12 cellular contexts compared by ENCODE assay signal in the genomic region with DNA sequence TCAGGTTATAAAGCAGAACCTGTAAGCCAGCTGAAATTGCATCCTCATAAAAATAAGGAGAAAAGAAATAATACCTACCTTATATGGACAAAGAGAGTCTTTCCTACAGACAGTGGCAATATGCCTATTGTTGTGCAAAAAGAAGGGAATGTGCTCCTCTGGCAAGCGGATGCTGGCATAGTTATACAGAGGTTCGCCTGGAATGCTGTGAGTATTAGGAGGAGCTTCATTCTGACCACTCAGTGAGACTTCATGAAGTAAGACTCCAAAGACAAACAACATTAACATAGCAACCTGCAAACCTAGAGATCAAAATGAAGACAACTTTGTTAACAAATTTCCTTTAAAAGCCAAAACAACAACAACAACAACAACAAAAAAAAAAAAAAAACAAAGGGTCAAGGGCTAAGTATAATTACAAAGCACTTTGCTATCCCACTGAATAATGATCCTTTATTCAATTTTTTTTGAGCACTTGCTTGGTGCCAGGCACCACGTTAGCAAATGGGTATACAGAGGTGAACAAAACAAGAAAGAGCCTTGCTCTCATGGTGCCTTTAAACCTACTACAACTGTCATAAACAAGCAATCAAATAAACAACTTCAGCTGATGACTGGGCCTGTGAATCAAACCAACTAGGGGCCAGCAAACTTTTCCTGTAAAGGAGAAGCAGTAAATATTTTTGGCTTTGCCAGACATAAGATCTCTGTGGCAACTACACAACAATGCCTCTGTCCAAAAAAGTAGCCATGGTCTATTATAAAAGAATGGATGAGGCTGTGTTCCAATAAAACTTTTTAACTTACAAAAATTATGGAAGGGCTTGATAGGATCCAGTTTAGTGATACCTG. TPM values are rescaled to one million over a fixed set of nuclear protein-coding genes. Genes with fewer than 3 reads are reported as not detected.
A peak's percentile ranks its signal among the peaks of the same experiment; 100 is the strongest.
DNase-seq lines count a peak whose midpoint lies in the region; TF ChIP-seq lines count a peak whose summit lies in the region.
"Had no signal": no experiment of that assay in that cellular context is flagged by ENCODE, and none has a peak within 500 bp of the region (broad histone marks: within the 10 kb centered on the region; RNA-seq: fewer than 3 reads in every experiment).

No MANE protein-coding gene starts in this region.

- H3K4me1 Mint-ChIP-seq in nephron progenitor cell = peaks cover 84% of the 10 kb centered on the region
- peaks cover 20% of the 10 kb centered on the region for H3K4me1 Mint-ChIP-seq in activated CD4-positive, alpha-beta T cell treated with anti-CD3 and anti-CD28 coated beads, Interleukin-2, amount 10 ng/mL, durations not matched to agents 7 days and 5 days

- CTCF ChIA-PET in RWPE1 (lab: Yijun Ruan, JAX) = no interaction called here
- CTCF ChIA-PET in activated CD4-positive, alpha-beta T cell treated with anti-CD3 and anti-CD28 coated beads, Interleukin-2, amount 10 ng/mL, durations not matched to agents 7 days and 5 days (lab: Charles Lee) = interaction anchor here (2.5 kb wide), 1 partner anchor 14 kb away, joined by 6 read pairs; no protein-coding TSS in a partner anchor

- H3K79me2 ChIP-seq in fibroblast of lung (ENCODE audit: control insufficient read depth, insufficient read depth, low read length) = no peaks in the 10 kb centered on the region

- no peak overlapping the region for H2AFZ ChIP-seq in fibroblast of lung (ENCODE audit: low read length)

- H3K36me3 ChIP-seq in fibroblast of lung (ENCODE audit: control insufficient read depth, insufficient read depth, low read length) = peaks cover 4% of the 10 kb centered on the region

- no peak overlapping the region for H3K4me3 ChIP-seq in fibroblast of lung (replicated peaks in 1 of 4; ENCODE audit: control extremely low read depth in 1 of 4, insufficient read depth in 1 of 4, low read depth in 3 of 4, low read length in 4 of 4)

- POLR2A ChIA-PET in RWPE1 (lab: Yijun Ruan, JAX; ENCODE audit: low non-redundant PET) = no interaction called here
- POLR2A ChIA-PET in activated CD4-positive, alpha-beta T cell treated with anti-CD3 and anti-CD28 coated beads, Interleukin-2, amount 10 ng/mL, durations not matched to agents 7 days and 5 days (lab: Charles Lee) = no interaction called here

- TF ChIP-seq CTCF in AG09319 (IDR thresholded peaks at IDR 0.05; ENCODE audit: low read depth, low read length) (no peak), fibroblast of lung (conservative IDR thresholded peaks at IDR 0.05 in 1 of 2, IDR thresholded peaks at IDR 0.05 in 1 of 2; ENCODE audit: low read depth in 1 of 2, low read length in 2 of 2) (no peak), nephron progenitor cell (IDR thresholded peaks at IDR 0.05) (no peak), RWPE1 (conservative IDR thresholded peaks at IDR 0.05; ENCODE audit: low read depth) (no peak)

- no peak overlapping the region for H3K9ac ChIP-seq in fibroblast of lung (ENCODE audit: insufficient read depth, low read length)

- peaks cover 13% of the 10 kb centered on the region for H3K4me1 ChIP-seq in fibroblast of lung (ENCODE audit: control insufficient read depth, extremely low read depth, insufficient read depth, low read length)

- peak overlapping the region; percentile 1 for H3K4me3 Mint-ChIP-seq in nephron progenitor cell
- no peak overlapping the region for H3K4me3 Mint-ChIP-seq in activated CD4-positive, alpha-beta T cell treated with anti-CD3 and anti-CD28 coated beads, Interleukin-2, amount 10 ng/mL, durations not matched to agents 7 days and 5 days
- H3K4me3 Mint-ChIP-seq: T-helper 1 cell treated with Interleukin-12 subunit alpha and Interleukin-12 subunit beta and Interleukin-4 antibody, amounts not matched to agents 30 μg/mL and 1 μg/mL, for 36 hours had no signal

- no peaks in the 10 kb centered on the region for H4K20me1 ChIP-seq in fibroblast of lung (ENCODE audit: control insufficient read depth, extremely low read depth, insufficient read depth, low read length)

- H3K9me3 ChIP-seq in fibroblast of lung (ENCODE audit: control insufficient read depth, insufficient read depth, low read depth, low read length) = no peaks in the 10 kb centered on the region

- H3K36me3 Mint-ChIP-seq in nephron progenitor cell (ENCODE audit: low read depth) = peaks cover 22% of the 10 kb centered on the region
- peaks cover 21% of the 10 kb centered on the region for H3K36me3 Mint-ChIP-seq in activated CD4-positive, alpha-beta T cell treated with anti-CD3 and anti-CD28 coated beads, Interleukin-2, amount 10 ng/mL, durations not matched to agents 7 days and 5 days (ENCODE audit: low read depth)

- H3K27me3 Mint-ChIP-seq in nephron progenitor cell (ENCODE audit: low read depth, poor library complexity) = no peaks in the 10 kb centered on the region
- H3K27me3 Mint-ChIP-seq in activated CD4-positive, alpha-beta T cell treated with anti-CD3 and anti-CD28 coated beads, Interleukin-2, amount 10 ng/mL, durations not matched to agents 7 days and 5 days = no peaks in the 10 kb centered on the region

- H3K27ac ChIP-seq in fibroblast of lung (ENCODE audit: insufficient read depth, low read length) (peak overlapping the region; percentile 63), RWPE1 (no peak overlapping the region)
- H3K27ac ChIP-seq: HL-60 had no signal

- no peaks in the 10 kb centered on the region for H3K9me3 Mint-ChIP-seq in nephron progenitor cell
- H3K9me3 Mint-ChIP-seq in activated CD4-positive, alpha-beta T cell treated with anti-CD3 and anti-CD28 coated beads, Interleukin-2, amount 10 ng/mL, durations not matched to agents 7 days and 5 days = no peaks in the 10 kb centered on the region
- H3K9me3 Mint-ChIP-seq: T-helper 1 cell treated with Interleukin-12 subunit alpha and Interleukin-12 subunit beta and Interleukin-4 antibody, amounts not matched to agents 30 μg/mL and 1 μg/mL, for 36 hours had no signal

- H3K27ac Mint-ChIP-seq in nephron progenitor cell = peak overlapping the region; percentile 44
- no peak overlapping the region for H3K27ac Mint-ChIP-seq in activated CD4-positive, alpha-beta T cell treated with anti-CD3 and anti-CD28 coated beads, Interleukin-2, amount 10 ng/mL, durations not matched to agents 7 days and 5 days
- H3K27ac Mint-ChIP-seq: T-helper 1 cell treated with Interleukin-12 subunit alpha and Interleukin-12 subunit beta and Interleukin-4 antibody, amounts not matched to agents 30 μg/mL and 1 μg/mL, for 36 hours had no signal

- DNase-seq in AG09319 (ENCODE audit: extremely low read depth, low read depth) (peak; percentile 91), M059J (ENCODE audit: low read depth) (peak; percentile 24), fibroblast of lung (ENCODE audit: low read depth in 2 of 2) (peak; percentile 94 to 97), nephron progenitor cell (no peak), RWPE1 (ENCODE audit: low spot score) (no peak), NCI-H69 (lab: John Stamatoyannopoulos, UW) (no peak), SW 1271 (lab: John Stamatoyannopoulos, UW) (no peak)
- DNase-seq in activated CD4-positive, alpha-beta T cell treated with anti-CD3 and anti-CD28 coated beads, Interleukin-2, amount 10 ng/mL, durations not matched to agents 7 days and 5 days = no peak
- DNase-seq: dorsolateral prefrontal cortex, NCI-H2171 treated with DMSO at 0.1 percent for 48 hours had no signal

- no peaks in the 10 kb centered on the region for H3K27me3 ChIP-seq in fibroblast of lung (ENCODE audit: control insufficient read depth, insufficient read depth, low read length)
- H3K27me3 ChIP-seq: dorsolateral prefrontal cortex had no signal

- H3K4me2 ChIP-seq in fibroblast of lung (ENCODE audit: extremely low read depth, insufficient read depth, low read length) = no peak overlapping the region

RNA-seq across cellular contexts. Expression of gene EOGT, which starts 3.7 kb away (rescaled TPM):
- 4.1 and 9.0 TPM in 2 replicates for total RNA-seq in M059J (2014; rRNA removed; shearing (Covaris generic))
- 44.2 and 50.9 TPM in 2 replicates for total RNA-seq in fibroblast of lung
- 28.0 and 30.6 TPM in 2 replicates for polyA plus RNA-seq in fibroblast of lung
- 23.4 and 24.9 TPM in 2 replicates for polyA plus RNA-seq in fibroblast of lung (2012)
- 11.1 and 11.2 TPM in 2 replicates for polyA minus RNA-seq in fibroblast of lung (ENCODE audit: low replicate concordance)
- total RNA-seq in activated CD4-positive, alpha-beta T cell treated with anti-CD3 and anti-CD28 coated beads, Interleukin-2, amount 10 ng/mL, durations not matched to agents 7 days and 5 days = 10 to 100 TPM; 11.3 to 14.7 TPM

RNA-seq across cellular contexts. Expression of gene TMF1, which starts 42.3 kb away (rescaled TPM):
- total RNA-seq in M059J (2014; rRNA removed; shearing (Covaris generic)) = 11.8 and 15.8 TPM in 2 replicates
- total RNA-seq in fibroblast of lung = 37.0 and 51.5 TPM in 2 replicates
- polyA plus RNA-seq in fibroblast of lung = 18.0 and 27.5 TPM in 2 replicates
- polyA plus RNA-seq in fibroblast of lung (2012) = 19.4 and 28.1 TPM in 2 replicates
- 9.8 and 31.5 TPM in 2 replicates for polyA minus RNA-seq in fibroblast of lung (ENCODE audit: low replicate concordance)
- total RNA-seq in activated CD4-positive, alpha-beta T cell treated with anti-CD3 and anti-CD28 coated beads, Interleukin-2, amount 10 ng/mL, durations not matched to agents 7 days and 5 days = 10 to 100 TPM; 43.0 to 43.5 TPM

Comparison
In these comparisons a context has a peak if more than half of its experiments do, and no peak if none do; other contexts are left out.
1. DNase-seq: peak in AG09319 (single experiment), M059J (single experiment) and fibroblast of lung (2 of 2); none in nephron progenitor cell (single experiment), RWPE1 (single experiment), NCI-H69 (single experiment), activated CD4-positive, alpha-beta T cell treated with anti-CD3 and anti-CD28 coated beads, Interleukin-2, amount 10 ng/mL, durations not matched to agents 7 days and 5 days (single experiment) and SW 1271 (0 of 2).